ENCODE assay signal across 24 cellular contexts in the genomic region with DNA sequence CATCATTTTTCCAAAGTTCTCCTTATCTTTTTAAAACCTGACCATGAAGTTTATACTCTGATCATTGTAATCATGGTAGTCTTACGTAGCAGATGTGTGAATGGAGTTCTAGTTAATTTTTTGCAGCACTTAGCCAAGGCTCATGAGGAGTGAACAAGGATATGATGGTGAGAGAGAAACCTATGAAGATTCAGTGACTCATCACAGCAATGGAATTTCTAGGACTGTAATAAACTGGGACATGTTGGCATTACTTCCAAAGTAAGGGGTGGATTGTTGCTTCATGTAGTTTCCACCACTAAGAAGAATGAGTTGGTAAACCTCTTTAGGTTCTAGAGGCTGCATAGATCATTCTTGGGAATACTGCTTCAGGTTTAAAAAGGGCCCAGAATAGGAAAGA.
"Had no signal": no experiment of that assay in that cellular context is flagged by ENCODE, and none has a peak within 500 bp of the region (broad histone marks: within the 10 kb centered on the region; RNA-seq: fewer than 3 reads in every experiment).

No MANE protein-coding gene starts in this region.

- H3K9me3 Mint-ChIP-seq: activated naive CD8-positive, alpha-beta T cell treated with anti-CD3 and anti-CD28 coated beads for 36 hours; activated T-helper 1 cell treated with anti-CD3 and anti-CD28 coated beads, Interleukin-12 subunit alpha, Interleukin-12 subunit beta, Interleukin-2, Interleukin-4 antibody, amounts not matched to agents 30 ng/mL and 10 ng/mL and 1 ng/mL, durations not matched to agents 14 hours and 24 hours and 36 hours; neural crest cell; stimulated activated naive CD8-positive, alpha-beta T cell treated with anti-CD3 and anti-CD28 coated beads, Interleukin-15, Interleukin-2, amounts not matched to agents 100 ng/mL and 50 ng/mL, for 24 hours; T-helper 2 cell treated with Interferon-gamma antibody and Interleukin-4, amounts not matched to agents 5 μg/mL and 100 μg/mL, for 36 hours; WTC11 had no signal

- H3K9me3 ChIP-seq: body of pancreas, left ventricle myocardium inferior, suprapubic skin, transverse colon, uterus had no signal

- H3K4me3 Mint-ChIP-seq: activated CD4-positive, alpha-beta T cell treated with anti-CD3 and anti-CD28 coated beads for 36 hours; activated naive CD8-positive, alpha-beta T cell treated with anti-CD3 and anti-CD28 coated beads for 36 hours; activated T-helper 1 cell treated with anti-CD3 and anti-CD28 coated beads, Interleukin-12 subunit alpha, Interleukin-12 subunit beta, Interleukin-2, Interleukin-4 antibody, amounts not matched to agents 30 ng/mL and 10 ng/mL and 1 ng/mL, durations not matched to agents 14 hours and 24 hours and 36 hours; neural crest cell; stimulated activated naive CD8-positive, alpha-beta T cell treated with anti-CD3 and anti-CD28 coated beads, Interleukin-15, Interleukin-2, amounts not matched to agents 100 ng/mL and 50 ng/mL, for 24 hours; T-helper 2 cell treated with Interferon-gamma antibody and Interleukin-4, amounts not matched to agents 5 μg/mL and 100 μg/mL, for 36 hours; WTC11 had no signal

- DNase-seq: activated CD4-positive, alpha-beta T cell treated with anti-CD3 and anti-CD28 coated beads for 36 hours; activated CD4-positive, alpha-beta T cell treated with anti-CD3 and anti-CD28 coated beads, Interleukin-2, amount 50 U/mL, for 48 hours; activated naive CD4-positive, alpha-beta T cell; activated naive CD8-positive, alpha-beta T cell treated with anti-CD3 and anti-CD28 coated beads for 36 hours; amygdala; body of pancreas; central memory CD4-positive, alpha-beta T cell; hippocampal formation; kidney; left ventricle myocardium inferior; right cardiac atrium; stimulated activated CD4-positive, alpha-beta T cell treated with anti-CD3 and anti-CD28 coated beads, Interleukin-15, amount 100 ng/mL, for 24 hours; stimulated activated CD4-positive, alpha-beta T cell treated with anti-CD3 and anti-CD28 coated beads, Interleukin-2, amount 100 ng/mL, for 48 hours; transverse colon; uterus had no signal

- H3K27ac Mint-ChIP-seq: activated CD4-positive, alpha-beta T cell treated with anti-CD3 and anti-CD28 coated beads for 36 hours; activated naive CD8-positive, alpha-beta T cell treated with anti-CD3 and anti-CD28 coated beads for 36 hours; activated T-helper 1 cell treated with anti-CD3 and anti-CD28 coated beads, Interleukin-12 subunit alpha, Interleukin-12 subunit beta, Interleukin-2, Interleukin-4 antibody, amounts not matched to agents 30 ng/mL and 10 ng/mL and 1 ng/mL, durations not matched to agents 14 hours and 24 hours and 36 hours; progenitor cell of endocrine pancreas; stimulated activated naive CD8-positive, alpha-beta T cell treated with anti-CD3 and anti-CD28 coated beads, Interleukin-15, Interleukin-2, amounts not matched to agents 100 ng/mL and 50 ng/mL, for 24 hours; T-helper 2 cell treated with Interferon-gamma antibody and Interleukin-4, amounts not matched to agents 5 μg/mL and 100 μg/mL, for 36 hours; WTC11 had no signal

- H3K36me3 ChIP-seq: left ventricle myocardium inferior, suprapubic skin, transverse colon, uterus had no signal

- H3K36me3 Mint-ChIP-seq: activated naive CD8-positive, alpha-beta T cell treated with anti-CD3 and anti-CD28 coated beads for 36 hours; WTC11 had no signal

- H3K4me3 ChIP-seq: body of pancreas, coronary artery, left ventricle myocardium inferior, skin epidermis, suprapubic skin, transverse colon, uterus had no signal

- H3K27ac ChIP-seq: body of pancreas, coronary artery, left ventricle myocardium inferior, skin epidermis, suprapubic skin, transverse colon, uterus had no signal

- H3K27me3 ChIP-seq: body of pancreas, suprapubic skin, transverse colon, uterus had no signal

- H3K27me3 Mint-ChIP-seq: activated CD4-positive, alpha-beta T cell treated with anti-CD3 and anti-CD28 coated beads for 36 hours; activated naive CD8-positive, alpha-beta T cell treated with anti-CD3 and anti-CD28 coated beads for 36 hours; progenitor cell of endocrine pancreas; stimulated activated naive CD8-positive, alpha-beta T cell treated with anti-CD3 and anti-CD28 coated beads, Interleukin-15, Interleukin-2, amounts not matched to agents 100 ng/mL and 50 ng/mL, for 24 hours had no signal

- H3K4me1 ChIP-seq: body of pancreas, left ventricle myocardium inferior, suprapubic skin, transverse colon, uterus had no signal

- H3K4me1 Mint-ChIP-seq: activated CD4-positive, alpha-beta T cell treated with anti-CD3 and anti-CD28 coated beads for 36 hours; activated naive CD8-positive, alpha-beta T cell treated with anti-CD3 and anti-CD28 coated beads for 36 hours; neural crest cell had no signal
